ENCODE assay signal across 1 cellular context in the genomic region with DNA sequence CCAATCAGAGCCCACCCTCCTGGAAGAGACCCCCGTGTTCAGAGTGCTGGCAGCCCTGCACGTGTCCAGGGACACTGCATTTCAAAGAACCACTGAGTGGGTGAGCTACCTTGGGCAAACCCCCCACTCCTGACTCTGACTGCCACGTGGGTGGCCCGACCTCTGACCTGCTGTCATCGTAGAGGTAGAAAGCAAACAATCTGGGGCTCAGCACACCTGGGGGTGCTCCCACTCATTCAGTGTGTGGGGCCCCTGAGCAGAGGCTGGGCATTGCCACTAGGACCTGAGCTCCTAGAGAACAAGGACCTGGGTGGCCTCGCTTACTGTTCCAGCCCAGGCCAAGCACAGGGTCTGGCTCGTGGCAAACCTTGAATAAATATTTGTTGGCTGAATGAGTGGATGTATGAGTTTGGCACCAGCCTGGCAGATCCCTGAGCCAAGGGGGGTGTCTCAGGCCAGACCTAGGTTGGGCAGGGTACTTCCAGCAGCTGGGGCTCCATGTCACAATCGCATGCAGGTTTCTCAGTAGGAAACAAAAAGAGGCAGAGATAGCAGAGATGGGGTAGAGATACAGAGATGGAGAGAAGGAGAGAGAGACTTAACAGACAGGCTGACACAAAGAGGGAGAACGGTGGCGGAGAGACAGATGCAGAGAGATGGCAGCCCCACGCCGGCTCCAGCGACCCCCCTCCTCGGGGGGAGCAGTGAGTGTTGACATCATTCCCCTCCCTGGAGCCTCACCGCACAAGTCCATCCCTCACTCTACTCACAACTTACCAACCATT.
A peak's percentile ranks its signal among the peaks of the same experiment; 100 is the strongest.
TF ChIP-seq lines count a peak whose summit lies in the region.

No MANE protein-coding gene starts in this region.

TF ChIP-seq in K562, 482 proteins besides CTCF, POLR2A, EP300 and RAD21 (continued from another document and continues in another):
- TF ChIP-seq, protein P1, sequence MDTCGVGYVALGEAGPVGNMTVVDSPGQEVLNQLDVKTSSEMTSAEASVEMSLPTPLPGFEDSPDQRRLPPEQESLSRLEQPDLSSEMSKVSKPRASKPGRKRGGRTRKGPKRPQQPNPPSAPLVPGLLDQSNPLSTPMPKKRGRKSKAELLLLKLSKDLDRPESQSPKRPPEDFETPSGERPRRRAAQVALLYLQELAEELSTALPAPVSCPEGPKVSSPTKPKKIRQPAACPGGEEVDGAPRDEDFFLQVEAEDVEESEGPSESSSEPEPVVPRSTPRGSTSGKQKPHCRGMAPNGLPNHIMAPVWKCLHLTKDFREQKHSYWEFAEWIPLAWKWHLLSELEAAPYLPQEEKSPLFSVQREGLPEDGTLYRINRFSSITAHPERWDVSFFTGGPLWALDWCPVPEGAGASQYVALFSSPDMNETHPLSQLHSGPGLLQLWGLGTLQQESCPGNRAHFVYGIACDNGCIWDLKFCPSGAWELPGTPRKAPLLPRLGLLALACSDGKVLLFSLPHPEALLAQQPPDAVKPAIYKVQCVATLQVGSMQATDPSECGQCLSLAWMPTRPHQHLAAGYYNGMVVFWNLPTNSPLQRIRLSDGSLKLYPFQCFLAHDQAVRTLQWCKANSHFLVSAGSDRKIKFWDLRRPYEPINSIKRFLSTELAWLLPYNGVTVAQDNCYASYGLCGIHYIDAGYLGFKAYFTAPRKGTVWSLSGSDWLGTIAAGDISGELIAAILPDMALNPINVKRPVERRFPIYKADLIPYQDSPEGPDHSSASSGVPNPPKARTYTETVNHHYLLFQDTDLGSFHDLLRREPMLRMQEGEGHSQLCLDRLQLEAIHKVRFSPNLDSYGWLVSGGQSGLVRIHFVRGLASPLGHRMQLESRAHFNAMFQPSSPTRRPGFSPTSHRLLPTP (IDR thresholded peaks at IDR 0.05; ENCODE audit: borderline replicate concordance, extremely low read depth, insufficient read length): no peak
- TF ChIP-seq YBX1 (IDR thresholded peaks at IDR 0.05): no peak
- TF ChIP-seq, protein P2, sequence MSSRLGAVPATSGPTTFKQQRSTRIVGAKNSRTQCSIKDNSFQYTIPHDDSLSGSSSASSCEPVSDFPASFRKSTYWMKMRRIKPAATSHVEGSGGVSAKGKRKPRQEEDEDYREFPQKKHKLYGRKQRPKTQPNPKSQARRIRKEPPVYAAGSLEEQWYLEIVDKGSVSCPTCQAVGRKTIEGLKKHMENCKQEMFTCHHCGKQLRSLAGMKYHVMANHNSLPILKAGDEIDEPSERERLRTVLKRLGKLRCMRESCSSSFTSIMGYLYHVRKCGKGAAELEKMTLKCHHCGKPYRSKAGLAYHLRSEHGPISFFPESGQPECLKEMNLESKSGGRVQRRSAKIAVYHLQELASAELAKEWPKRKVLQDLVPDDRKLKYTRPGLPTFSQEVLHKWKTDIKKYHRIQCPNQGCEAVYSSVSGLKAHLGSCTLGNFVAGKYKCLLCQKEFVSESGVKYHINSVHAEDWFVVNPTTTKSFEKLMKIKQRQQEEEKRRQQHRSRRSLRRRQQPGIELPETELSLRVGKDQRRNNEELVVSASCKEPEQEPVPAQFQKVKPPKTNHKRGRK (tag; IDR thresholded peaks at IDR 0.05): no peak
- no peak for TF ChIP-seq SLC30A9 (CRISPR knock-in tag; IDR thresholded peaks at IDR 0.05)
- 0 out of 2 replicates have a peak, but pooled peaks have one; percentile 13 for TF ChIP-seq ZNF143 (CRISPR knock-in tag; IDR thresholded peaks at IDR 0.05)
- TF ChIP-seq, protein P3, sequence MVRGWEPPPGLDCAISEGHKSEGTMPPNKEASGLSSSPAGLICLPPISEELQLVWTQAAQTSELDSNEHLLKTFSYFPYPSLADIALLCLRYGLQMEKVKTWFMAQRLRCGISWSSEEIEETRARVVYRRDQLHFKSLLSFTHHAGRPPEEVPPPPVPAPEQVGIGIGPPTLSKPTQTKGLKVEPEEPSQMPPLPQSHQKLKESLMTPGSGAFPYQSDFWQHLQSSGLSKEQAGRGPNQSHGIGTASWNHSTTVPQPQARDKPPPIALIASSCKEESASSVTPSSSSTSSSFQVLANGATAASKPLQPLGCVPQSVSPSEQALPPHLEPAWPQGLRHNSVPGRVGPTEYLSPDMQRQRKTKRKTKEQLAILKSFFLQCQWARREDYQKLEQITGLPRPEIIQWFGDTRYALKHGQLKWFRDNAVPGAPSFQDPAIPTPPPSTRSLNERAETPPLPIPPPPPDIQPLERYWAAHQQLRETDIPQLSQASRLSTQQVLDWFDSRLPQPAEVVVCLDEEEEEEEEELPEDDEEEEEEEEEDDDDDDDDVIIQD (CRISPR knock-in tag; IDR thresholded peaks at IDR 0.05): no peak
- TF ChIP-seq TBL1XR1 (IDR thresholded peaks at IDR 0.05; ENCODE audit: low read length in 2 of 2): 0 out of 4 replicates have a peak, but pooled peaks of 1 of the 2 experiments have one; percentile 9
- TF ChIP-seq FOXK1 (CRISPR knock-in tag; IDR thresholded peaks at IDR 0.05; ENCODE audit: borderline replicate concordance): peak; percentile 55; the same call in 1 of the 2 replicates
- TF ChIP-seq ZNF175 (CRISPR knock-in tag; IDR thresholded peaks at IDR 0.05; ENCODE audit: low read depth): no peak
- TF ChIP-seq HMGN3 (IDR thresholded peaks at IDR 0.05; ENCODE audit: borderline replicate concordance, extremely low read depth, insufficient read length, low read depth, low read length): no peak
- TF ChIP-seq MTA2 (IDR thresholded peaks at IDR 0.05; ENCODE audit: low read depth): no peak
- TF ChIP-seq, protein P4, sequence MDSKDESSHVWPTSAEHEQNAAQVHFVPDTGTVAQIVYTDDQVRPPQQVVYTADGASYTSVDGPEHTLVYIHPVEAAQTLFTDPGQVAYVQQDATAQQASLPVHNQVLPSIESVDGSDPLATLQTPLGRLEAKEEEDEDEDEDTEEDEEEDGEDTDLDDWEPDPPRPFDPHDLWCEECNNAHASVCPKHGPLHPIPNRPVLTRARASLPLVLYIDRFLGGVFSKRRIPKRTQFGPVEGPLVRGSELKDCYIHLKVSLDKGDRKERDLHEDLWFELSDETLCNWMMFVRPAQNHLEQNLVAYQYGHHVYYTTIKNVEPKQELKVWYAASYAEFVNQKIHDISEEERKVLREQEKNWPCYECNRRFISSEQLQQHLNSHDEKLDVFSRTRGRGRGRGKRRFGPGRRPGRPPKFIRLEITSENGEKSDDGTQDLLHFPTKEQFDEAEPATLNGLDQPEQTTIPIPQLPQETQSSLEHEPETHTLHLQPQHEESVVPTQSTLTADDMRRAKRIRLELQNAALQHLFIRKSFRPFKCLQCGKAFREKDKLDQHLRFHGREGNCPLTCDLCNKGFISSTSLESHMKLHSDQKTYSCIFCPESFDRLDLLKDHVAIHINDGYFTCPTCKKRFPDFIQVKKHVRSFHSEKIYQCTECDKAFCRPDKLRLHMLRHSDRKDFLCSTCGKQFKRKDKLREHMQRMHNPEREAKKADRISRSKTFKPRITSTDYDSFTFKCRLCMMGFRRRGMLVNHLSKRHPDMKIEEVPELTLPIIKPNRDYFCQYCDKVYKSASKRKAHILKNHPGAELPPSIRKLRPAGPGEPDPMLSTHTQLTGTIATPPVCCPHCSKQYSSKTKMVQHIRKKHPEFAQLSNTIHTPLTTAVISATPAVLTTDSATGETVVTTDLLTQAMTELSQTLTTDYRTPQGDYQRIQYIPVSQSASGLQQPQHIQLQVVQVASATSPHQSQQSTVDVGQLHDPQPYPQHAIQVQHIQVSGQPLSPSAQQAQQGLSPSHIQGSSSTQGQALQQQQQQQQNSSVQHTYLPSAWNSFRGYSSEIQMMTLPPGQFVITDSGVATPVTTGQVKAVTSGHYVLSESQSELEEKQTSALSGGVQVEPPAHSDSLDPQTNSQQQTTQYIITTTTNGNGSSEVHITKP (IDR thresholded peaks at IDR 0.05; ENCODE audit: partially characterized antibody): no peak
- TF ChIP-seq, protein P5, sequence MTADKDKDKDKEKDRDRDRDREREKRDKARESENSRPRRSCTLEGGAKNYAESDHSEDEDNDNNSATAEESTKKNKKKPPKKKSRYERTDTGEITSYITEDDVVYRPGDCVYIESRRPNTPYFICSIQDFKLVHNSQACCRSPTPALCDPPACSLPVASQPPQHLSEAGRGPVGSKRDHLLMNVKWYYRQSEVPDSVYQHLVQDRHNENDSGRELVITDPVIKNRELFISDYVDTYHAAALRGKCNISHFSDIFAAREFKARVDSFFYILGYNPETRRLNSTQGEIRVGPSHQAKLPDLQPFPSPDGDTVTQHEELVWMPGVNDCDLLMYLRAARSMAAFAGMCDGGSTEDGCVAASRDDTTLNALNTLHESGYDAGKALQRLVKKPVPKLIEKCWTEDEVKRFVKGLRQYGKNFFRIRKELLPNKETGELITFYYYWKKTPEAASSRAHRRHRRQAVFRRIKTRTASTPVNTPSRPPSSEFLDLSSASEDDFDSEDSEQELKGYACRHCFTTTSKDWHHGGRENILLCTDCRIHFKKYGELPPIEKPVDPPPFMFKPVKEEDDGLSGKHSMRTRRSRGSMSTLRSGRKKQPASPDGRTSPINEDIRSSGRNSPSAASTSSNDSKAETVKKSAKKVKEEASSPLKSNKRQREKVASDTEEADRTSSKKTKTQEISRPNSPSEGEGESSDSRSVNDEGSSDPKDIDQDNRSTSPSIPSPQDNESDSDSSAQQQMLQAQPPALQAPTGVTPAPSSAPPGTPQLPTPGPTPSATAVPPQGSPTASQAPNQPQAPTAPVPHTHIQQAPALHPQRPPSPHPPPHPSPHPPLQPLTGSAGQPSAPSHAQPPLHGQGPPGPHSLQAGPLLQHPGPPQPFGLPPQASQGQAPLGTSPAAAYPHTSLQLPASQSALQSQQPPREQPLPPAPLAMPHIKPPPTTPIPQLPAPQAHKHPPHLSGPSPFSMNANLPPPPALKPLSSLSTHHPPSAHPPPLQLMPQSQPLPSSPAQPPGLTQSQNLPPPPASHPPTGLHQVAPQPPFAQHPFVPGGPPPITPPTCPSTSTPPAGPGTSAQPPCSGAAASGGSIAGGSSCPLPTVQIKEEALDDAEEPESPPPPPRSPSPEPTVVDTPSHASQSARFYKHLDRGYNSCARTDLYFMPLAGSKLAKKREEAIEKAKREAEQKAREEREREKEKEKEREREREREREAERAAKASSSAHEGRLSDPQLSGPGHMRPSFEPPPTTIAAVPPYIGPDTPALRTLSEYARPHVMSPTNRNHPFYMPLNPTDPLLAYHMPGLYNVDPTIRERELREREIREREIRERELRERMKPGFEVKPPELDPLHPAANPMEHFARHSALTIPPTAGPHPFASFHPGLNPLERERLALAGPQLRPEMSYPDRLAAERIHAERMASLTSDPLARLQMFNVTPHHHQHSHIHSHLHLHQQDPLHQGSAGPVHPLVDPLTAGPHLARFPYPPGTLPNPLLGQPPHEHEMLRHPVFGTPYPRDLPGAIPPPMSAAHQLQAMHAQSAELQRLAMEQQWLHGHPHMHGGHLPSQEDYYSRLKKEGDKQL (CRISPR knock-in tag; IDR thresholded peaks at IDR 0.05; ENCODE audit: borderline replicate concordance): peak; percentile 51; the same call in 1 of the 2 replicates
- no peak for TF ChIP-seq POLR2AphosphoS5 (IDR thresholded peaks at IDR 0.05; ENCODE audit: control insufficient read depth, insufficient read depth, low read depth, low read length)
- no peak for TF ChIP-seq SIN3A (IDR thresholded peaks at IDR 0.05; ENCODE audit: borderline replicate concordance in 2 of 2, control insufficient read depth in 1 of 2, low read depth in 2 of 2, low read length in 2 of 2)
- TF ChIP-seq CREBBP (IDR thresholded peaks at IDR 0.05; ENCODE audit: low read depth, low read length): no peak
- TF ChIP-seq SOX6 (IDR thresholded peaks at IDR 0.05): no peak
- no peak for TF ChIP-seq ZNF778 (CRISPR knock-in tag; IDR thresholded peaks at IDR 0.05)
- TF ChIP-seq ZEB2 (IDR thresholded peaks at IDR 0.05): no peak
- TF ChIP-seq BRF1 (IDR thresholded peaks at IDR 0.05; ENCODE audit: borderline replicate concordance, extremely low read depth, insufficient read length): no peak
- no peak for TF ChIP-seq HDAC8 (tag; IDR thresholded peaks at IDR 0.05)
- TF ChIP-seq, protein P6, sequence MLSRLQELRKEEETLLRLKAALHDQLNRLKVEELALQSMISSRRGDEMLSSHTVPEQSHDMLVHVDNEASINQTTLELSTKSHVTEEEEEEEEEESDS (CRISPR knock-in tag; IDR thresholded peaks at IDR 0.05): no peak
- 0 out of 2 replicates have a peak, but pooled peaks have one; percentile 3 for TF ChIP-seq JUNB (CRISPR knock-in tag; conservative IDR thresholded peaks at IDR 0.05)
- TF ChIP-seq ZNF444 (CRISPR knock-in tag; IDR thresholded peaks at IDR 0.05): no peak
- no peak for TF ChIP-seq HNRNPH1 (optimal IDR thresholded peaks at IDR 0.05; ENCODE audit: low read depth, low read length)
- no peak for TF ChIP-seq ZNF699 (CRISPR knock-in tag; IDR thresholded peaks at IDR 0.05; ENCODE audit: insufficient replicate concordance)
- no peak for TF ChIP-seq WHSC1 (IDR thresholded peaks at IDR 0.05; ENCODE audit: low read length)
- no peak for TF ChIP-seq LCOR (CRISPR knock-in tag; IDR thresholded peaks at IDR 0.05)
- TF ChIP-seq ZNF766 (CRISPR knock-in tag; conservative IDR thresholded peaks at IDR 0.05): 0 out of 2 replicates have a peak, but pooled peaks have one; percentile 34
- no peak for TF ChIP-seq XRCC3 (IDR thresholded peaks at IDR 0.05)
- no peak for TF ChIP-seq RBM15 (IDR thresholded peaks at IDR 0.05; ENCODE audit: insufficient read depth, low read length)
- TF ChIP-seq ZNF431 (CRISPR knock-in tag; IDR thresholded peaks at IDR 0.05): no peak
- TF ChIP-seq MCM3 (IDR thresholded peaks at IDR 0.05): no peak
- no peak for TF ChIP-seq NFE2L1 (tag; IDR thresholded peaks at IDR 0.05; ENCODE audit: borderline replicate concordance, low read depth)
- no peak for TF ChIP-seq NR3C1 (CRISPR knock-in tag; IDR thresholded peaks at IDR 0.05)
- TF ChIP-seq PPARD (CRISPR knock-in tag; IDR thresholded peaks at IDR 0.05): no peak
- no peak for TF ChIP-seq EZH2 (IDR thresholded peaks at IDR 0.05; ENCODE audit: borderline replicate concordance, low read depth, low read length)
- TF ChIP-seq GATA2 (CRISPR knock-in tag; IDR thresholded peaks at IDR 0.05): no peak
- TF ChIP-seq MTA1 (IDR thresholded peaks at IDR 0.05; ENCODE audit: borderline replicate concordance): no peak
- TF ChIP-seq ZNF232 (CRISPR knock-in tag; IDR thresholded peaks at IDR 0.05): no peak
- TF ChIP-seq ZNF584 (CRISPR knock-in tag; IDR thresholded peaks at IDR 0.05; ENCODE audit: low read depth): no peak; the same call in 1 of the 2 replicates
- no peak for TF ChIP-seq DACH1 (IDR thresholded peaks at IDR 0.05; ENCODE audit: partially characterized antibody)
- 0 out of 2 replicates have a peak, but pooled peaks have one; percentile 3 for TF ChIP-seq CXXC5 (CRISPR knock-in tag; IDR thresholded peaks at IDR 0.05)
- no peak for TF ChIP-seq PRMT5 (CRISPR knock-in tag; IDR thresholded peaks at IDR 0.05)
- TF ChIP-seq MCM5 (IDR thresholded peaks at IDR 0.05; ENCODE audit: low read depth): no peak
- no peak for TF ChIP-seq KLF13 (tag; IDR thresholded peaks at IDR 0.05; ENCODE audit: borderline replicate concordance, low read depth)
- no peak for TF ChIP-seq POLR2G (IDR thresholded peaks at IDR 0.05; ENCODE audit: low read depth, low read length)
- no peak for TF ChIP-seq CREM (IDR thresholded peaks at IDR 0.05; ENCODE audit: low read depth)
- no peak for TF ChIP-seq ZNF324 (CRISPR knock-in tag; IDR thresholded peaks at IDR 0.05)
- TF ChIP-seq HNRNPL (IDR thresholded peaks at IDR 0.05; ENCODE audit: low read depth, low read length): no peak
- TF ChIP-seq CBX3 (IDR thresholded peaks at IDR 0.05; ENCODE audit: borderline replicate concordance in 1 of 2, low read length in 2 of 2): no peak
